ENCODE assay signal across 9 cellular contexts in genomic region chr15:65285291-65286068, GRCh38. TPM values are rescaled to one million over a fixed set of nuclear protein-coding genes. Genes with fewer than 3 reads are reported as not detected.
DNase-seq lines count a peak whose midpoint lies in the region; ATAC-seq and TF ChIP-seq lines count a peak whose summit lies in the region.
"Had no signal": no experiment of that assay in that cellular context is flagged by ENCODE, and none has a peak within 500 bp of the region (broad histone marks: within the 10 kb centered on the region; RNA-seq: fewer than 3 reads in every experiment).

No MANE protein-coding gene starts in this region.

- H4K91ac ChIP-seq in neuronal stem cell (ENCODE audit: low read depth, low read length, poor library complexity) = no peak overlapping the region

- no peak overlapping the region for H3K18ac ChIP-seq in neuronal stem cell (ENCODE audit: low read length)

- no CpG with 5 or more reads among the region's 10 CpGs for WGBS in neuronal stem cell (ENCODE audit: extremely low coverage in 2 of 2, insufficient read length in 2 of 2, insufficient replicate concordance in 1 of 2), 2 donors

- H2BK15ac ChIP-seq in neuronal stem cell (ENCODE audit: low read length) = no peak overlapping the region

- TF ChIP-seq CTCF in CD4-positive, alpha-beta T cell (IDR thresholded peaks at IDR 0.05) = no peak
- TF ChIP-seq CTCF in OCI-LY1 (IDR thresholded peaks at IDR 0.05; ENCODE audit: low read length) = no peak

- H3K4me1 ChIP-seq in OCI-LY1 (ENCODE audit: insufficient read depth, low read length, severe bottlenecking) (peaks cover 20% of the 10 kb centered on the region), neuronal stem cell (ENCODE audit: control insufficient read depth in 2 of 2, insufficient read depth in 1 of 2, low read depth in 1 of 2, low read length in 2 of 2) (peaks cover 8 to 13% of the 10 kb centered on the region in 2 donors)

- DNase-seq in CD4-positive, alpha-beta T cell = no peak
- DNase-seq in effector memory CD8-positive, alpha-beta T cell = no peak
- DNase-seq in neuronal stem cell (ENCODE audit: low spot score) (no peak), SIG-M5 (lab: John Stamatoyannopoulos, UW) (no peak), NCI-H146 treated with DMSO at 0.1 percent for 48 hours (lab: John Stamatoyannopoulos, UW; ENCODE audit: unreplicated experiment) (no peak)

- H3K27ac Mint-ChIP-seq in CD4-positive, alpha-beta T cell = peak overlapping the region; percentile 94
- peak overlapping the region; percentile 89 to 95 for H3K27ac Mint-ChIP-seq in effector memory CD8-positive, alpha-beta T cell

- no peaks in the 10 kb centered on the region for H4K20me1 ChIP-seq in OCI-LY1 (ENCODE audit: insufficient read depth, low read length)

- no peak overlapping the region for H3K14ac ChIP-seq in neuronal stem cell (ENCODE audit: low read length)

- no peaks in the 10 kb centered on the region for H3K9me3 Mint-ChIP-seq in CD4-positive, alpha-beta T cell
- H3K9me3 Mint-ChIP-seq in effector memory CD8-positive, alpha-beta T cell = no peaks in the 10 kb centered on the region

- no peaks in the 10 kb centered on the region for H3K27me3 Mint-ChIP-seq in CD4-positive, alpha-beta T cell
- no peaks in the 10 kb centered on the region for H3K27me3 Mint-ChIP-seq in effector memory CD8-positive, alpha-beta T cell

- H3K4me1 Mint-ChIP-seq in CD4-positive, alpha-beta T cell (ENCODE audit: low read depth) = peaks cover 52% of the 10 kb centered on the region
- peaks cover 27 to 42% of the 10 kb centered on the region in 2 donors for H3K4me1 Mint-ChIP-seq in effector memory CD8-positive, alpha-beta T cell (ENCODE audit: low read depth in 2 of 2)

- peaks cover 19% of the 10 kb centered on the region for H3K36me3 Mint-ChIP-seq in CD4-positive, alpha-beta T cell (ENCODE audit: low read depth)
- peaks cover 3% of the 10 kb centered on the region for H3K36me3 Mint-ChIP-seq in effector memory CD8-positive, alpha-beta T cell (ENCODE audit: insufficient read depth)

- CTCF ChIA-PET in CD4-positive, alpha-beta T cell (lab: Charles Lee) = interaction anchor here (0.6 to 3.0 kb wide), 8 partner anchors 8 to 152 kb away, joined by 3 to 26 read pairs (median 4); partner anchors contain the start of genes PDCD7, RNU5A-1 and RNU5B-1

- H3K23ac ChIP-seq in neuronal stem cell (ENCODE audit: low read depth, low read length, poor library complexity) = no peak overlapping the region

- intact Hi-C loops in CD4-positive, alpha-beta T cell (cut with DNase I, micrococcal nuclease) = loop anchor here (1.0 to 5.0 kb wide), 5 partner anchors 11 to 583 kb away; partner anchors contain the start of genes CLPX (in 1 of the 2), PDCD7 (in 1 of the 2) and RNU5A-1 (in 1 of the 2)

- H3K27me3 ChIP-seq in CD4-positive, alpha-beta T cell (ENCODE audit: control insufficient read depth, insufficient read depth, low read length) = no peaks in the 10 kb centered on the region
- no peaks in the 10 kb centered on the region for H3K27me3 ChIP-seq in OCI-LY1 (ENCODE audit: insufficient read depth, low read length)
- no peaks in the 10 kb centered on the region for H3K27me3 ChIP-seq in neuronal stem cell (ENCODE audit: control insufficient read depth in 3 of 3, insufficient read depth in 3 of 3, low read depth in 1 of 3, low read length in 3 of 3)

- H3K79me1 ChIP-seq in neuronal stem cell (ENCODE audit: low read depth, low read length) = no peaks in the 10 kb centered on the region

- H3F3A ChIP-seq in OCI-LY1 (ENCODE audit: insufficient read depth, low read length) = no peaks in the 10 kb centered on the region

- no peak overlapping the region for H3K27ac ChIP-seq in CD4-positive, alpha-beta T cell (ENCODE audit: low read depth, low read length)
- H3K27ac ChIP-seq in OCI-LY1 (ENCODE audit: low read depth, low read length, poor library complexity, severe bottlenecking) (no peak overlapping the region), neuronal stem cell (replicated peaks; ENCODE audit: low read length) (no peak overlapping the region)

- H2BK5ac ChIP-seq in neuronal stem cell (ENCODE audit: low read length) = no peak overlapping the region

- H3K4me3 ChIP-seq in OCI-LY1 (ENCODE audit: low read depth, low read length, poor library complexity, severe bottlenecking) (peak overlapping the region; percentile 74), neuronal stem cell (ENCODE audit: low read length in 2 of 2) (peak overlapping the region; percentile 58 to 81)

- H3K4me3 Mint-ChIP-seq in CD4-positive, alpha-beta T cell = peak overlapping the region; percentile 93
- peak overlapping the region; percentile 84 to 85 for H3K4me3 Mint-ChIP-seq in effector memory CD8-positive, alpha-beta T cell

- H3K9me2 ChIP-seq in OCI-LY1 (ENCODE audit: low read depth, low read length) = no peaks in the 10 kb centered on the region

- H2AK5ac ChIP-seq in neuronal stem cell (ENCODE audit: low read depth, low read length) = no peak overlapping the region

- no peaks in the 10 kb centered on the region for H3K79me2 ChIP-seq in OCI-LY1 (ENCODE audit: insufficient read depth, low read length)

- H2BK12ac ChIP-seq in neuronal stem cell (ENCODE audit: low read length) = no peak overlapping the region

- H2BK120ac ChIP-seq in neuronal stem cell (ENCODE audit: low read depth, low read length) = no peak overlapping the region

- H3K9me3 ChIP-seq in CD4-positive, alpha-beta T cell (ENCODE audit: control insufficient read depth, low read length) = no peaks in the 10 kb centered on the region
- H3K9me3 ChIP-seq in OCI-LY1 (ENCODE audit: low read length) (no peaks in the 10 kb centered on the region), neuronal stem cell (replicated peaks in 1 of 2; ENCODE audit: control insufficient read depth in 2 of 2, insufficient read depth in 1 of 2, low read depth in 1 of 2, low read length in 2 of 2) (no peaks in the 10 kb centered on the region)

- H3K36me3 ChIP-seq in OCI-LY1 (ENCODE audit: insufficient read depth, low read length) (no peaks in the 10 kb centered on the region), neuronal stem cell (replicated peaks in 1 of 2; ENCODE audit: control insufficient read depth in 2 of 2, insufficient read depth in 2 of 2, low read length in 2 of 2) (peaks cover 2 to 9% of the 10 kb centered on the region in 2 donors)

- no peak overlapping the region for H4K8ac ChIP-seq in neuronal stem cell (ENCODE audit: low read depth, low read length)

- ATAC-seq in CD4-positive, alpha-beta T cell (ENCODE audit: poor library complexity) = no peak
- no peak for ATAC-seq in effector memory CD8-positive, alpha-beta T cell (replicated peaks)
- ATAC-seq in HG02642 (IDR thresholded peaks at IDR 0.05; ENCODE audit: poor library complexity, unreplicated experiment) (no peak), HG03139 (IDR thresholded peaks at IDR 0.05; ENCODE audit: unreplicated experiment) (no peak)

- POLR2A ChIA-PET in CD4-positive, alpha-beta T cell (lab: Charles Lee) = interaction anchor here (0.6 to 4.4 kb wide), 9 partner anchors 8 to 1581 kb away, joined by 3 to 136 read pairs (median 12); partner anchors contain the start of genes CLPX, RNU5A-1, RNU5B-1 and TRIP4

- no peak overlapping the region for H2AFZ ChIP-seq in OCI-LY1 (ENCODE audit: low read length)
- H2AFZ ChIP-seq in neuronal stem cell (ENCODE audit: low read length) = peak overlapping the region; percentile 90

- peak overlapping the region; percentile 81 for H3K9ac ChIP-seq in OCI-LY1 (ENCODE audit: low read length)
- H3K9ac ChIP-seq in neuronal stem cell (ENCODE audit: low read depth, low read length, poor library complexity) = peak overlapping the region; percentile 94

- H3K4ac ChIP-seq in neuronal stem cell (ENCODE audit: low read length) = no peak overlapping the region

- H3K4me2 ChIP-seq in OCI-LY1 (ENCODE audit: low read length) (peak overlapping the region; percentile 97), neuronal stem cell (ENCODE audit: insufficient read depth, low read length, poor library complexity, severe bottlenecking) (peak overlapping the region; percentile 85)

RNA-seq across cellular contexts. Expression of gene PARP16, which starts 1.2 kb away (rescaled TPM):
- total RNA-seq in CD4-positive, alpha-beta T cell = 10 to 100 TPM; 11.3 to 12.9 TPM
- 11.4 TPM for polyA plus RNA-seq in neuronal stem cell (2013, experiment 1 of 2)
- 12.0 TPM for polyA plus RNA-seq in neuronal stem cell (2013, experiment 2 of 2)

RNA-seq across cellular contexts. Expression of gene RNU5A-1, which starts 10.4 kb away (rescaled TPM):
- not detected for total RNA-seq in CD4-positive, alpha-beta T cell
- polyA plus RNA-seq in neuronal stem cell (2013, experiment 1 of 2) = not detected
- polyA plus RNA-seq in neuronal stem cell (2013, experiment 2 of 2) = not detected
- polyA plus RNA-seq: adipose tissue had no signal

RNA-seq across cellular contexts. Expression of gene RNU5B-1, which starts 19.0 kb away (rescaled TPM):
- total RNA-seq in CD4-positive, alpha-beta T cell = 10 to 100 TPM; 23.7 to 34.8 TPM
- polyA plus RNA-seq in neuronal stem cell (2013, experiment 1 of 2) = not detected
- not detected for polyA plus RNA-seq in neuronal stem cell (2013, experiment 2 of 2)
- polyA plus RNA-seq: adipose tissue had no signal
